ENCODE assay signal across 1 cellular context in genomic region chr22:44213489-44214043, GRCh38.
TF ChIP-seq lines count a peak whose summit lies in the region.

No MANE protein-coding gene starts in this region.

TF ChIP-seq in HEK293, 187 proteins besides CTCF, POLR2A, EP300 and RAD21 (continued from another document):
- TF ChIP-seq, protein P1, sequence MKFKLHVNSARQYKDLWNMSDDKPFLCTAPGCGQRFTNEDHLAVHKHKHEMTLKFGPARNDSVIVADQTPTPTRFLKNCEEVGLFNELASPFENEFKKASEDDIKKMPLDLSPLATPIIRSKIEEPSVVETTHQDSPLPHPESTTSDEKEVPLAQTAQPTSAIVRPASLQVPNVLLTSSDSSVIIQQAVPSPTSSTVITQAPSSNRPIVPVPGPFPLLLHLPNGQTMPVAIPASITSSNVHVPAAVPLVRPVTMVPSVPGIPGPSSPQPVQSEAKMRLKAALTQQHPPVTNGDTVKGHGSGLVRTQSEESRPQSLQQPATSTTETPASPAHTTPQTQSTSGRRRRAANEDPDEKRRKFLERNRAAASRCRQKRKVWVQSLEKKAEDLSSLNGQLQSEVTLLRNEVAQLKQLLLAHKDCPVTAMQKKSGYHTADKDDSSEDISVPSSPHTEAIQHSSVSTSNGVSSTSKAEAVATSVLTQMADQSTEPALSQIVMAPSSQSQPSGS (tag by site-specific recombination; IDR thresholded peaks at IDR 0.05; ENCODE audit: low read depth), result peak; percentile 92
- TF ChIP-seq RBAK (tag by site-specific recombination; IDR thresholded peaks at IDR 0.05), result 0 out of 2 replicates have a peak, but pooled peaks have one; percentile 12
- TF ChIP-seq, protein P2, sequence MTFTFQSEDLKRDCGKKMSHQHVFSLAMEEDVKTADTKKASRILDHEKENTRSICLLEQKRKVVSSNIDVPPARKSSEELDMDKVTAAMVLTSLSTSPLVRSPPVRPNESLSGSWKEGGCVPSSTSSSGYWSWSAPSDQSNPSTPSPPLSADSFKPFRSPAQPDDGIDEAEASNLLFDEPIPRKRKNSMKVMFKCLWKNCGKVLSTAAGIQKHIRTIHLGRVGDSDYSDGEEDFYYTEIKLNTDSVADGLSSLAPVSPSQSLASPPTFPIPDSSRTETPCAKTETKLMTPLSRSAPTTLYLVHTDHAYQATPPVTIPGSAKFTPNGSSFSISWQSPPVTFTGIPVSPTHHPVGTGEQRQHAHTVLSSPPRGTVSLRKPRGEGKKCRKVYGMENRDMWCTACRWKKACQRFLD (tag by site-specific recombination; IDR thresholded peaks at IDR 0.05), result 0 out of 2 replicates have a peak, but pooled peaks have one; percentile 24
- peak; percentile 86 for TF ChIP-seq ZNF621 (tag by site-specific recombination; IDR thresholded peaks at IDR 0.05)
- peak; percentile 91; the same call in 1 of the 2 replicates for TF ChIP-seq ZNF521 (tag by site-specific recombination; IDR thresholded peaks at IDR 0.05)
- peak; percentile 59 for TF ChIP-seq YY2 (tag by site-specific recombination; IDR thresholded peaks at IDR 0.05)
- TF ChIP-seq ZNF629 (tag by site-specific recombination; IDR thresholded peaks at IDR 0.05), result peak; percentile 72; the same call in 1 of the 2 replicates
- peak; percentile 94 for TF ChIP-seq SALL2 (tag by site-specific recombination; IDR thresholded peaks at IDR 0.05; ENCODE audit: borderline replicate concordance)
- no peak for TF ChIP-seq OSR2 (tag by site-specific recombination; IDR thresholded peaks at IDR 0.05)
- TF ChIP-seq ELK4 (IDR thresholded peaks at IDR 0.05; ENCODE audit: borderline replicate concordance, low read depth, low read length), result no peak
- TF ChIP-seq ZNF571 (tag by site-specific recombination; IDR thresholded peaks at IDR 0.05), result 0 out of 2 replicates have a peak, but pooled peaks have one; percentile 81
- TF ChIP-seq ZNF488 (tag by site-specific recombination; IDR thresholded peaks at IDR 0.05), result peak; percentile 11; the same call in 1 of the 2 replicates
- peak; percentile 26; the same call in 1 of the 2 replicates for TF ChIP-seq ZBTB20 (tag by site-specific recombination; IDR thresholded peaks at IDR 0.05)
- TF ChIP-seq ZBTB21 (tag by site-specific recombination; IDR thresholded peaks at IDR 0.05), result peak; percentile 83; the same call in 1 of the 2 replicates
